In the genomic region with DNA sequence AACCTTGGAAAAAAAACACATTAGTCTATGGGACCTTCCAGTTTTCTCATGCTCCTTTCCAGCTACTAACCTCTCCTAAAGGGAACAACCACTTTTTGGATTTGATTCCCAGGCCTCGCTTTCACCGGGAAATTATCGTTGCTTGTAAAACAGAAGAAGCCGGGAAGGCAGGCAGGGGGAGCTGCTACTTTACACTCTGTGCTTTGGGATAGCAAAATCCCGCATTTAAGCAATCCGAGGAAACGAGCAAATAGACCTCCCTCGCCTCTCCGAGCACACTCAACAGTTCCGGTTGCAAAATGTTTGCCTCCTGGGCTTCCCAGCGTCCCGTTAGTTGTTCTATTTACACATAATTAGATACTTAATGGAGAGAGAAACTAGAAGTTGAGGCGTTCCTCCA, we compare ENCODE assay signal across 8 cellular contexts. TPM values are rescaled to one million over a fixed set of nuclear protein-coding genes. Genes with fewer than 3 reads are reported as not detected.
A peak's percentile ranks its signal among the peaks of the same experiment; 100 is the strongest.
DNase-seq lines count a peak whose midpoint lies in the region; ATAC-seq, FAIRE-seq and TF ChIP-seq lines count a peak whose summit lies in the region.

No MANE protein-coding gene starts in this region.

- H3K36me3 ChIP-seq in HUES6 (ENCODE audit: control insufficient read depth, insufficient read depth, low read length), result no peaks in the 10 kb centered on the region
- peaks cover 23% of the 10 kb centered on the region for H3K36me3 ChIP-seq in neutrophil

- H3K27ac Mint-ChIP-seq in CD4-positive, alpha-beta T cell, result peak overlapping the region; percentile 82
- peak overlapping the region; percentile 92 for H3K27ac Mint-ChIP-seq in activated T-helper 1 cell treated with anti-CD3 and anti-CD28 coated beads, Interleukin-12 subunit alpha, Interleukin-12 subunit beta, Interleukin-2, Interleukin-4 antibody, amounts not matched to agents 30 ng/mL and 10 ng/mL and 1 ng/mL, durations not matched to agents 14 hours and 24 hours and 36 hours

- no peak for DNase-seq in CD4-positive, alpha-beta T cell
- no peak for DNase-seq in activated T-helper 1 cell treated with anti-CD3 and anti-CD28 coated beads, Interleukin-12 subunit alpha, Interleukin-12 subunit beta, Interleukin-2, Interleukin-4 antibody, amounts not matched to agents 30 ng/mL and 10 ng/mL and 1 ng/mL, durations not matched to agents 14 hours and 24 hours and 36 hours (ENCODE audit: low spot score)
- peak; percentile 20 to 85 (median 59) for DNase-seq in head of caudate nucleus
- no peak for DNase-seq in activated gamma-delta T cell treated with Interleukin-2 at 50 U/mL for 16 hours
- no peak for DNase-seq in H54 (ENCODE audit: insufficient read length, low spot score)
- no peak for DNase-seq in NCI-H1092 (lab: John Stamatoyannopoulos, UW)

- no peak for TF ChIP-seq POLR2A in H54 (IDR thresholded peaks at IDR 0.05; ENCODE audit: low read depth, low read length)

- peak overlapping the region; percentile 89 for H3K4me3 Mint-ChIP-seq in CD4-positive, alpha-beta T cell
- H3K4me3 Mint-ChIP-seq in activated T-helper 1 cell treated with anti-CD3 and anti-CD28 coated beads, Interleukin-12 subunit alpha, Interleukin-12 subunit beta, Interleukin-2, Interleukin-4 antibody, amounts not matched to agents 30 ng/mL and 10 ng/mL and 1 ng/mL, durations not matched to agents 14 hours and 24 hours and 36 hours, result peak overlapping the region; percentile 93

- POLR2A ChIA-PET in CD4-positive, alpha-beta T cell (lab: Charles Lee), result interaction anchor here (0.9 to 4.6 kb wide), 5 partner anchors 8 to 26 kb away, joined by 3 to 28 read pairs (median 5); no protein-coding TSS in a partner anchor

- CTCF ChIA-PET in CD4-positive, alpha-beta T cell (lab: Charles Lee), result interaction anchor here (1.1 to 1.5 kb wide), 3 partner anchors 8 to 26 kb away, joined by 3 to 5 read pairs (median 3); no protein-coding TSS in a partner anchor

- H3K9me3 ChIP-seq in CD4-positive, alpha-beta T cell (ENCODE audit: control insufficient read depth, low read length), result no peaks in the 10 kb centered on the region
- no peaks in the 10 kb centered on the region for H3K9me3 ChIP-seq in HUES6 (ENCODE audit: control insufficient read depth, insufficient read depth, low read depth, low read length)
- H3K9me3 ChIP-seq in neutrophil, result no peaks in the 10 kb centered on the region

- no peaks in the 10 kb centered on the region for H3K4me1 ChIP-seq in HUES6 (ENCODE audit: control insufficient read depth, insufficient read depth, low read length)
- H3K4me1 ChIP-seq in neutrophil (ENCODE audit: control insufficient read depth in 1 of 2, insufficient read depth in 1 of 2, low read depth in 1 of 2, low read length in 1 of 2), result peaks cover 18 to 22% of the 10 kb centered on the region in 2 experiments

- peaks cover 30% of the 10 kb centered on the region for H3K36me3 Mint-ChIP-seq in CD4-positive, alpha-beta T cell (ENCODE audit: low read depth)
- H3K36me3 Mint-ChIP-seq in activated T-helper 1 cell treated with anti-CD3 and anti-CD28 coated beads, Interleukin-12 subunit alpha, Interleukin-12 subunit beta, Interleukin-2, Interleukin-4 antibody, amounts not matched to agents 30 ng/mL and 10 ng/mL and 1 ng/mL, durations not matched to agents 14 hours and 24 hours and 36 hours (ENCODE audit: low read depth), result peaks cover 55% of the 10 kb centered on the region

- no peaks in the 10 kb centered on the region for H3K9me3 Mint-ChIP-seq in CD4-positive, alpha-beta T cell
- no peaks in the 10 kb centered on the region for H3K9me3 Mint-ChIP-seq in activated T-helper 1 cell treated with anti-CD3 and anti-CD28 coated beads, Interleukin-12 subunit alpha, Interleukin-12 subunit beta, Interleukin-2, Interleukin-4 antibody, amounts not matched to agents 30 ng/mL and 10 ng/mL and 1 ng/mL, durations not matched to agents 14 hours and 24 hours and 36 hours

- no peak for ATAC-seq in CD4-positive, alpha-beta T cell (ENCODE audit: poor library complexity)

- H3K27me3 ChIP-seq in CD4-positive, alpha-beta T cell (ENCODE audit: control insufficient read depth, insufficient read depth, low read length), result no peaks in the 10 kb centered on the region
- peaks cover 66% of the 10 kb centered on the region for H3K27me3 ChIP-seq in HUES6 (ENCODE audit: control insufficient read depth, insufficient read depth, low read length)
- H3K27me3 ChIP-seq in neutrophil, result peaks cover 9% of the 10 kb centered on the region

- H3K27ac ChIP-seq in CD4-positive, alpha-beta T cell (ENCODE audit: low read depth, low read length), result no peak overlapping the region
- no peak overlapping the region for H3K27ac ChIP-seq in HUES6 (ENCODE audit: low read depth, low read length)
- H3K27ac ChIP-seq in neutrophil, result no peak overlapping the region

- TF ChIP-seq CTCF in CD4-positive, alpha-beta T cell (IDR thresholded peaks at IDR 0.05), result no peak
- TF ChIP-seq CTCF in neutrophil (IDR thresholded peaks at IDR 0.05), result no peak

- peaks cover 81% of the 10 kb centered on the region for H3K4me1 Mint-ChIP-seq in CD4-positive, alpha-beta T cell (ENCODE audit: low read depth)
- peaks cover 86% of the 10 kb centered on the region for H3K4me1 Mint-ChIP-seq in activated T-helper 1 cell treated with anti-CD3 and anti-CD28 coated beads, Interleukin-12 subunit alpha, Interleukin-12 subunit beta, Interleukin-2, Interleukin-4 antibody, amounts not matched to agents 30 ng/mL and 10 ng/mL and 1 ng/mL, durations not matched to agents 14 hours and 24 hours and 36 hours (ENCODE audit: low read depth)

- no peak for FAIRE-seq in H54 (lab: Jason Lieb, UNC)

- H3K9ac ChIP-seq in HUES6 (ENCODE audit: low read length), result no peak overlapping the region

- H3K27me3 Mint-ChIP-seq in CD4-positive, alpha-beta T cell, result no peaks in the 10 kb centered on the region
- H3K27me3 Mint-ChIP-seq in activated T-helper 1 cell treated with anti-CD3 and anti-CD28 coated beads, Interleukin-12 subunit alpha, Interleukin-12 subunit beta, Interleukin-2, Interleukin-4 antibody, amounts not matched to agents 30 ng/mL and 10 ng/mL and 1 ng/mL, durations not matched to agents 14 hours and 24 hours and 36 hours (ENCODE audit: insufficient read depth), result no peaks in the 10 kb centered on the region

- H3K4me3 ChIP-seq in HUES6 (ENCODE audit: low read depth, low read length) (peak overlapping the region; percentile 55), neutrophil (ENCODE audit: low read depth in 1 of 2, low read length in 1 of 2) (peak overlapping the region; percentile 47 to 58)

- intact Hi-C loops in CD4-positive, alpha-beta T cell (cut with DNase I, micrococcal nuclease), result loop anchor here (1.0 to 5.0 kb wide), 3 partner anchors 23 to 49 kb away; no protein-coding TSS in a partner anchor
- intact Hi-C loops in activated T-helper 1 cell treated with anti-CD3 and anti-CD28 coated beads, Interleukin-12 subunit alpha, Interleukin-12 subunit beta, Interleukin-2, Interleukin-4 antibody, amounts not matched to agents 30 ng/mL and 10 ng/mL and 1 ng/mL, durations not matched to agents 14 hours and 24 hours and 36 hours (cut with micrococcal nuclease), result loop anchor here (1.0 to 2.0 kb wide), 6 partner anchors 8 to 124 kb away; partner anchors contain the start of genes BST1, FAM200B and FBXL5
- intact Hi-C loops in head of caudate nucleus (cut with DNase I), result no loop called here

RNA-seq across cellular contexts. Expression of gene CD38, which starts 1.2 kb away (rescaled TPM):
- 1 to 10 TPM; 9.6 to 9.9 TPM for total RNA-seq in CD4-positive, alpha-beta T cell
- total RNA-seq in activated T-helper 1 cell treated with anti-CD3 and anti-CD28 coated beads, Interleukin-12 subunit alpha, Interleukin-12 subunit beta, Interleukin-2, Interleukin-4 antibody, amounts not matched to agents 30 ng/mL and 10 ng/mL and 1 ng/mL, durations not matched to agents 14 hours and 24 hours and 36 hours, result 148 and 152 TPM in 2 replicates

Comparison
In these comparisons a context has a peak if more than half of its experiments do, and no peak if none do; other contexts are left out.
1. DNase-seq: peak in head of caudate nucleus (42 of 42); none in CD4-positive, alpha-beta T cell (0 of 10), activated T-helper 1 cell treated with anti-CD3 and anti-CD28 coated beads, Interleukin-12 subunit alpha, Interleukin-12 subunit beta, Interleukin-2, Interleukin-4 antibody, amounts not matched to agents 30 ng/mL and 10 ng/mL and 1 ng/mL, durations not matched to agents 14 hours and 24 hours and 36 hours (single experiment), activated gamma-delta T cell treated with Interleukin-2 at 50 U/mL for 16 hours (single experiment), H54 (single experiment) and NCI-H1092 (single experiment).
2. RNA of gene CD38, which starts 1.2 kb away (total RNA-seq): 148 to 152 TPM in activated T-helper 1 cell treated with anti-CD3 and anti-CD28 coated beads, Interleukin-12 subunit alpha, Interleukin-12 subunit beta, Interleukin-2, Interleukin-4 antibody, amounts not matched to agents 30 ng/mL and 10 ng/mL and 1 ng/mL, durations not matched to agents 14 hours and 24 hours and 36 hours; 9.6 to 9.9 TPM in CD4-positive, alpha-beta T cell; every median in the first group is over 10 times any median in the second.